ENCODE assay signal across 21 cellular contexts in genomic region chr18:23838233-23838632, GRCh38.
A peak's percentile ranks its signal among the peaks of the same experiment; 100 is the strongest.
DNase-seq lines count a peak whose midpoint lies in the region; ATAC-seq, FAIRE-seq and TF ChIP-seq lines count a peak whose summit lies in the region.
"Had no signal": no experiment of that assay in that cellular context is flagged by ENCODE, and none has a peak within 500 bp of the region (broad histone marks: within the 10 kb centered on the region; RNA-seq: fewer than 3 reads in every experiment).

No MANE protein-coding gene starts in this region.

- peaks cover 5% of the 10 kb centered on the region for H3K9me3 Mint-ChIP-seq in astrocyte (ENCODE audit: unreplicated experiment)
- H3K9me3 Mint-ChIP-seq in activated CD4-positive, alpha-beta memory T cell treated with anti-CD3 and anti-CD28 coated beads for 36 hours: no peaks in the 10 kb centered on the region
- H3K9me3 Mint-ChIP-seq: activated CD8-positive, alpha-beta T cell treated with anti-CD3 and anti-CD28 coated beads for 36 hours; activated naive CD4-positive, alpha-beta T cell treated with anti-CD3 and anti-CD28 coated beads for 36 hours; activated T-cell treated with anti-CD3 and anti-CD28 coated beads, Interleukin-2, amount 50 U/mL, for 24 hours; T-helper 2 cell treated with Interferon-gamma antibody and Interleukin-4, amounts not matched to agents 5 μg/mL and 100 μg/mL, for 36 hours; WTC11 had no signal

- no peak overlapping the region; the same call in 1 of the 2 replicates for H3K56ac ChIP-seq in IMR-90 (ENCODE audit: extremely low read depth, insufficient read depth, low read length)

- peaks cover 3% of the 10 kb centered on the region; the same call in 1 of the 2 replicates for H3K9me1 ChIP-seq in IMR-90 (ENCODE audit: insufficient read depth, low read length)

- H4K5ac ChIP-seq in IMR-90 (ENCODE audit: low read depth, low read length): peak overlapping the region; percentile 65; the same call in 1 of the 2 replicates

- no peaks in the 10 kb centered on the region for H3K27me3 ChIP-seq in IMR-90 (ENCODE audit: control insufficient read depth, insufficient read depth, low read length)
- no peaks in the 10 kb centered on the region for H3K27me3 ChIP-seq in astrocyte (ENCODE audit: insufficient read depth, low read length)
- no peaks in the 10 kb centered on the region for H3K27me3 ChIP-seq in thoracic aorta (replicated peaks; ENCODE audit: insufficient read depth)
- H3K27me3 ChIP-seq in esophagus muscularis mucosa: no peaks in the 10 kb centered on the region
- H3K27me3 ChIP-seq in small intestine (ENCODE audit: control insufficient read depth in 2 of 2, insufficient read depth in 2 of 2, low read length in 2 of 2): no peaks in the 10 kb centered on the region
- H3K27me3 ChIP-seq: SJCRH30, testis had no signal

- no peak for TF ChIP-seq EP300 in esophagus muscularis mucosa (IDR thresholded peaks at IDR 0.05)

- H2BK120ac ChIP-seq in IMR-90 (ENCODE audit: low read depth, low read length): peak overlapping the region; percentile 87

- no peak overlapping the region for H2AK9ac ChIP-seq in IMR-90 (replicated peaks; ENCODE audit: low read depth, low read length, poor library complexity)

- no TSS peak for BruUV-seq in IMR-90 (replicated peaks; lab: Mats Ljungman, UMichigan)

- H2AK5ac ChIP-seq in IMR-90 (ENCODE audit: low read depth, low read length): no peak overlapping the region

- H3K27ac ChIP-seq in IMR-90 (ENCODE audit: insufficient read depth, low read length) (peak overlapping the region; percentile 53), astrocyte (ENCODE audit: low read depth, low read length) (peak overlapping the region; percentile 76), thoracic aorta (peak overlapping the region; percentile 45 to 67), esophagus muscularis mucosa (replicated peaks in 1 of 4) (no peak overlapping the region), small intestine (ENCODE audit: low read depth in 1 of 2, low read length in 1 of 2) (no peak overlapping the region)

- H3K79me2 ChIP-seq in astrocyte (ENCODE audit: insufficient read depth, low read length): no peaks in the 10 kb centered on the region

- TF ChIP-seq CTCF in IMR-90 (conservative IDR thresholded peaks at IDR 0.05; ENCODE audit: low read depth, low read length) (no peak), astrocyte (IDR thresholded peaks at IDR 0.05; ENCODE audit: insufficient read depth, low read depth, low read length) (no peak), thoracic aorta (IDR thresholded peaks at IDR 0.05) (no peak), esophagus muscularis mucosa (IDR thresholded peaks at IDR 0.05) (no peak)

- TF ChIP-seq RAD21 in IMR-90 (IDR thresholded peaks at IDR 0.05; ENCODE audit: low read length): no peak

- H4K91ac ChIP-seq in IMR-90 (ENCODE audit: insufficient read depth, low read depth, low read length): peak overlapping the region; percentile 31; the same call in 1 of the 2 replicates

- dilution Hi-C loops in IMR-90 (cut with HindIII; ENCODE audit: low sequenced_read_pairs, unreplicated experiment): no loop called here

- CTCF ChIA-PET in IMR-90 (lab: Yijun Ruan, JAX): interaction anchor here (0.6 to 2.2 kb wide), 5 partner anchors 9 to 272 kb away, joined by 3 to 6 read pairs (median 3); no protein-coding TSS in a partner anchor
- CTCF ChIA-PET in activated CD4-positive, alpha-beta memory T cell treated with anti-CD3 and anti-CD28 coated beads for 36 hours (lab: Charles Lee): interaction anchor here (0.6 to 1.6 kb wide), 3 partner anchors 13 to 216 kb away, joined by 3 to 5 read pairs (median 4); no protein-coding TSS in a partner anchor

- peak overlapping the region; percentile 10; the same call in 1 of the 2 replicates for H2BK20ac ChIP-seq in IMR-90 (ENCODE audit: low read depth, low read length)

- H3K27ac Mint-ChIP-seq in astrocyte (ENCODE audit: unreplicated experiment): peak overlapping the region; percentile 86
- no peak overlapping the region for H3K27ac Mint-ChIP-seq in activated CD4-positive, alpha-beta memory T cell treated with anti-CD3 and anti-CD28 coated beads for 36 hours
- H3K27ac Mint-ChIP-seq: activated CD8-positive, alpha-beta T cell treated with anti-CD3 and anti-CD28 coated beads for 36 hours; activated naive CD4-positive, alpha-beta T cell treated with anti-CD3 and anti-CD28 coated beads for 36 hours; activated T-cell treated with anti-CD3 and anti-CD28 coated beads, Interleukin-2, amount 50 U/mL, for 24 hours; T-helper 2 cell treated with Interferon-gamma antibody and Interleukin-4, amounts not matched to agents 5 μg/mL and 100 μg/mL, for 36 hours; WTC11 had no signal

- no peaks in the 10 kb centered on the region for H3K36me3 ChIP-seq in IMR-90 (ENCODE audit: control insufficient read depth, insufficient read depth, low read length)
- no peaks in the 10 kb centered on the region for H3K36me3 ChIP-seq in astrocyte (ENCODE audit: insufficient read depth, low read length)
- H3K36me3 ChIP-seq in thoracic aorta: no peaks in the 10 kb centered on the region
- H3K36me3 ChIP-seq in esophagus muscularis mucosa: peaks cover 0 to 23% (median 9%) of the 10 kb centered on the region in 4 donors
- H3K36me3 ChIP-seq in small intestine (ENCODE audit: control insufficient read depth in 2 of 2, insufficient read depth in 2 of 2, low read length in 2 of 2): no peaks in the 10 kb centered on the region
- H3K36me3 ChIP-seq: SJCRH30 had no signal

- H4K20me1 ChIP-seq in IMR-90 (ENCODE audit: insufficient read depth, low read length): no peaks in the 10 kb centered on the region
- no peaks in the 10 kb centered on the region for H4K20me1 ChIP-seq in astrocyte (ENCODE audit: insufficient read depth, low read length)

- H3K9ac ChIP-seq in IMR-90 (ENCODE audit: low read depth, low read length): no peak overlapping the region
- H3K9ac ChIP-seq in astrocyte (ENCODE audit: low read length): peak overlapping the region; percentile 66

- H3K27me3 Mint-ChIP-seq in astrocyte (ENCODE audit: low read depth, unreplicated experiment): no peaks in the 10 kb centered on the region
- H3K27me3 Mint-ChIP-seq in activated CD4-positive, alpha-beta memory T cell treated with anti-CD3 and anti-CD28 coated beads for 36 hours: no peaks in the 10 kb centered on the region
- H3K27me3 Mint-ChIP-seq: activated CD8-positive, alpha-beta T cell treated with anti-CD3 and anti-CD28 coated beads for 36 hours; activated T-cell treated with anti-CD3 and anti-CD28 coated beads, Interleukin-2, amount 50 U/mL, for 24 hours had no signal

- ATAC-seq in IMR-90 (ENCODE audit: low read depth): no peak
- ATAC-seq in left ventricle myocardium superior: peak; percentile 81
- ATAC-seq in thoracic aorta (ENCODE audit: insufficient number of reproducible peaks, low FRiP score, low read depth): no peak
- ATAC-seq: K562, WTC11 had no signal

- H3K4me3 ChIP-seq in IMR-90 (ENCODE audit: insufficient read depth, low read depth, low read length) (no peak overlapping the region), astrocyte (ENCODE audit: insufficient read depth, low read depth, low read length) (no peak overlapping the region), thoracic aorta (no peak overlapping the region), esophagus muscularis mucosa (no peak overlapping the region), small intestine (ENCODE audit: low read depth in 1 of 2, low read length in 2 of 2) (no peak overlapping the region)
- H3K4me3 ChIP-seq: K562, SJCRH30, testis had no signal

- H3K23ac ChIP-seq in IMR-90 (ENCODE audit: low read depth, low read length): no peak overlapping the region; the same call in 1 of the 2 replicates

- POLR2A ChIA-PET in IMR-90 (lab: Charles Lee; ENCODE audit: unreplicated experiment): no interaction called here
- POLR2A ChIA-PET in activated CD4-positive, alpha-beta memory T cell treated with anti-CD3 and anti-CD28 coated beads for 36 hours (lab: Charles Lee): interaction anchor here (0.6 to 1.2 kb wide), 3 partner anchors 14 to 311 kb away, joined by 3 to 4 read pairs (median 3); no protein-coding TSS in a partner anchor

- no peak for TF ChIP-seq POLR2A in IMR-90 (IDR thresholded peaks at IDR 0.05; ENCODE audit: low read depth, low read length)
- TF ChIP-seq POLR2A in esophagus muscularis mucosa (IDR thresholded peaks at IDR 0.05; ENCODE audit: low read depth): no peak

- H3K4me3 Mint-ChIP-seq in astrocyte (ENCODE audit: unreplicated experiment): no peak overlapping the region
- H3K4me3 Mint-ChIP-seq in activated CD4-positive, alpha-beta memory T cell treated with anti-CD3 and anti-CD28 coated beads for 36 hours: no peak overlapping the region
- H3K4me3 Mint-ChIP-seq: activated CD8-positive, alpha-beta T cell treated with anti-CD3 and anti-CD28 coated beads for 36 hours; activated naive CD4-positive, alpha-beta T cell treated with anti-CD3 and anti-CD28 coated beads for 36 hours; activated T-cell treated with anti-CD3 and anti-CD28 coated beads, Interleukin-2, amount 50 U/mL, for 24 hours; T-helper 2 cell treated with Interferon-gamma antibody and Interleukin-4, amounts not matched to agents 5 μg/mL and 100 μg/mL, for 36 hours; WTC11 had no signal

- H3K9me3 ChIP-seq in IMR-90 (ENCODE audit: control insufficient read depth, insufficient read depth, low read length): no peaks in the 10 kb centered on the region
- no peaks in the 10 kb centered on the region for H3K9me3 ChIP-seq in astrocyte (ENCODE audit: insufficient read depth, low read depth, low read length)
- no peaks in the 10 kb centered on the region for H3K9me3 ChIP-seq in thoracic aorta
- H3K9me3 ChIP-seq in esophagus muscularis mucosa: no peaks in the 10 kb centered on the region
- no peaks in the 10 kb centered on the region for H3K9me3 ChIP-seq in small intestine (ENCODE audit: control insufficient read depth, low read depth)
- H3K9me3 ChIP-seq: SJCRH30, testis had no signal

- H3K4me1 ChIP-seq in IMR-90 (ENCODE audit: control insufficient read depth, insufficient read depth, low read length) (peaks cover 8% of the 10 kb centered on the region; the same call in 1 of the 2 replicates), astrocyte (ENCODE audit: insufficient read depth, low read length) (peaks cover 16% of the 10 kb centered on the region), thoracic aorta (ENCODE audit: control insufficient read depth in 1 of 2, low read depth in 2 of 2) (peaks cover 9 to 24% of the 10 kb centered on the region in 2 donors), esophagus muscularis mucosa (peaks cover 0 to 9% (median 4%) of the 10 kb centered on the region in 4 donors), small intestine (ENCODE audit: control insufficient read depth in 2 of 2, insufficient read depth in 1 of 2, low read depth in 1 of 2, low read length in 1 of 2) (no peaks in the 10 kb centered on the region)
- H3K4me1 ChIP-seq: SJCRH30, testis had no signal

- H2AFZ ChIP-seq in IMR-90 (replicated peaks; ENCODE audit: low read length, poor library complexity) (no peak overlapping the region), astrocyte (ENCODE audit: low read depth, low read length) (no peak overlapping the region)

- in situ Hi-C loops in IMR-90 (cut with MboI; ENCODE audit: low sequenced_read_pairs): no loop called here

- peak overlapping the region; percentile 57; the same call in 1 of the 2 replicates for H3K18ac ChIP-seq in IMR-90 (ENCODE audit: low read depth, low read length)

- peaks cover 10% of the 10 kb centered on the region for H3K4me1 Mint-ChIP-seq in astrocyte (ENCODE audit: low read depth, unreplicated experiment)
- H3K4me1 Mint-ChIP-seq in activated CD4-positive, alpha-beta memory T cell treated with anti-CD3 and anti-CD28 coated beads for 36 hours (ENCODE audit: low read depth): peaks cover 8% of the 10 kb centered on the region
- H3K4me1 Mint-ChIP-seq: WTC11 had no signal

- no peaks in the 10 kb centered on the region for H3K79me1 ChIP-seq in IMR-90 (ENCODE audit: low read depth in 1 of 2, low read length in 2 of 2)

- no peak overlapping the region for H3K4me2 ChIP-seq in IMR-90 (ENCODE audit: low read depth, low read length)
- H3K4me2 ChIP-seq in astrocyte (ENCODE audit: low read length): peak overlapping the region; percentile 78

- peak overlapping the region; percentile 89 for H2BK5ac ChIP-seq in IMR-90 (ENCODE audit: low read depth, low read length, poor library complexity, severe bottlenecking)

- H3K36me3 Mint-ChIP-seq in astrocyte (ENCODE audit: low read depth, unreplicated experiment): peaks cover 2% of the 10 kb centered on the region
- H3K36me3 Mint-ChIP-seq in activated CD4-positive, alpha-beta memory T cell treated with anti-CD3 and anti-CD28 coated beads for 36 hours: no peaks in the 10 kb centered on the region
- H3K36me3 Mint-ChIP-seq: WTC11 had no signal

- peak overlapping the region; percentile 34; the same call in 1 of the 2 replicates for H3K4ac ChIP-seq in IMR-90 (ENCODE audit: low read depth, low read length)

- H2BK15ac ChIP-seq in IMR-90 (ENCODE audit: low read depth, low read length): peak overlapping the region; percentile 80; the same call in 1 of the 3 replicates

- H4K8ac ChIP-seq in IMR-90 (ENCODE audit: low read depth in 2 of 2, low read length in 2 of 2): peak overlapping the region; percentile 58 to 77; a peak in 3 of 4 replicates

- DNase-seq in IMR-90 (no peak), astrocyte (ENCODE audit: low read depth) (no peak), left ventricle myocardium superior (no peak), thoracic aorta (ENCODE audit: low spot score) (no peak), esophagus muscularis mucosa (ENCODE audit: extremely low spot score) (no peak), NCI-H69 (lab: John Stamatoyannopoulos, UW) (no peak), small intestine (no peak)
- DNase-seq in activated CD4-positive, alpha-beta memory T cell treated with anti-CD3 and anti-CD28 coated beads for 36 hours: no peak
- DNase-seq: activated CD8-positive, alpha-beta T cell treated with anti-CD3 and anti-CD28 coated beads for 36 hours; activated T-cell treated with anti-CD3 and anti-CD28 coated beads, Interleukin-2, amount 50 U/mL, for 24 hours; DND-41; NCI-H1105 treated with DMSO at 0.1 percent for 48 hours; NCI-H2107; NCI-H526; SJCRH30; testis had no signal

- 0 out of 2 replicates have a peak overlapping the region, but pooled peaks have one; percentile 8 for H3K14ac ChIP-seq in IMR-90 (replicated peaks; ENCODE audit: low read depth, low read length)

- FAIRE-seq in astrocyte (lab: Jason Lieb, UNC): no peak
- FAIRE-seq in small intestine (lab: Jason Lieb, UNC): no peak
- FAIRE-seq: colon, K562 had no signal

- WGBS in IMR-90 (ENCODE audit: extremely low coverage in 2 of 2, insufficient read length in 1 of 2), 2 experiments: no CpG with 5 or more reads among the region's 2 CpGs
- WGBS in esophagus muscularis mucosa: 53% methylated on average over 2 of the region's 2 CpGs
- 57 to 87% (median 76%) methylated on average over 2 of the region's 2 CpGs for WGBS in small intestine, 3 donors

- intact Hi-C loops in IMR-90 (cut with micrococcal nuclease) (loop anchor here (5.0 kb wide), 1 partner anchor 54 kb away; no protein-coding TSS in a partner anchor), left ventricle myocardium superior (cut with micrococcal nuclease) (no loop called here), esophagus muscularis mucosa (cut with DNase I) (loop anchor here (10.0 kb wide), 1 partner anchor 177 kb away; the partner anchor contains the start of gene TTC39C)
- intact Hi-C loops in activated CD4-positive, alpha-beta memory T cell treated with anti-CD3 and anti-CD28 coated beads for 36 hours (cut with micrococcal nuclease): no loop called here

Comparison
In these comparisons a context has a peak if more than half of its experiments do, and no peak if none do; other contexts are left out.
1. H3K27ac ChIP-seq: peak in IMR-90 (single experiment), astrocyte (single experiment) and thoracic aorta (2 of 2); none in esophagus muscularis mucosa (0 of 4) and small intestine (0 of 2).
2. intact Hi-C loops: an anchor here in IMR-90 (5.0 kb wide) and esophagus muscularis mucosa (10.0 kb wide); none called in left ventricle myocardium superior and activated CD4-positive, alpha-beta memory T cell treated with anti-CD3 and anti-CD28 coated beads for 36 hours.